In the genomic region with DNA sequence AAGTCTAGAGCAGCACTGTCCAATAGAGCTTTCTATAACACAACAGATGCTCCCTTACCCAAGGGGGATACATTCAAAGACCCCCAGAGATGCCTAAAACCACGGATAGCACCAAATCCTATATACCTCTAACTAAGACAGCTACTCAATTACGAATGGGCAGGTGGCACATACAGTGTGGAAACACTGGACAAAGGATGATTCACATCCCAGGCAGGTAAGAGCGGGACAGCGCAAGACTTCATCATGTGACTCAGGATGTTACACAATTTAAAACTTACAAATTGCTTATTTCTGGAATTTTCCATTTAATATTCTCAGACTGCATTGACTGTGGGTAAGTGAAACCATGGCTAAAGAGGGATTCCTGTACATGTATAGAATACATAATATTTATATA, we compare ENCODE assay signal across 22 cellular contexts. TPM values are rescaled to one million over a fixed set of nuclear protein-coding genes. Genes with fewer than 3 reads are reported as not detected.
A peak's percentile ranks its signal among the peaks of the same experiment; 100 is the strongest.
DNase-seq lines count a peak whose midpoint lies in the region; ATAC-seq, FAIRE-seq and TF ChIP-seq lines count a peak whose summit lies in the region.
"Had no signal": no experiment of that assay in that cellular context is flagged by ENCODE, and none has a peak within 500 bp of the region (broad histone marks: within the 10 kb centered on the region; RNA-seq: fewer than 3 reads in every experiment).

No MANE protein-coding gene starts in this region.

- no peak for TF ChIP-seq POLR2A in H1 (IDR thresholded peaks at IDR 0.05; ENCODE audit: control extremely low read depth in 1 of 2, low read depth in 2 of 2, low read length in 2 of 2)

- CTCF ChIA-PET in H1 (lab: Charles Lee; ENCODE audit: partially characterized antibody): interaction anchor here (0.9 to 5.8 kb wide), 15 partner anchors 9 to 297 kb away, joined by 3 to 94 read pairs (median 4); no protein-coding TSS in a partner anchor

- no peak overlapping the region for H2BK20ac ChIP-seq in H1 (ENCODE audit: low read length)

- no peak for TF ChIP-seq EP300 in H1 (IDR thresholded peaks at IDR 0.05; ENCODE audit: borderline replicate concordance in 1 of 2, low read depth in 2 of 2, low read length in 2 of 2)

- H3K14ac ChIP-seq in H1 (ENCODE audit: insufficient read length): no peak overlapping the region

- H3K23me2 ChIP-seq in H1 (ENCODE audit: low read depth, low read length): no peaks in the 10 kb centered on the region; the same call in 1 of the 2 replicates

- no peak overlapping the region for H2AK5ac ChIP-seq in H1 (ENCODE audit: low read depth, low read length)

- TF ChIP-seq RAD21 in H1 (IDR thresholded peaks at IDR 0.05 in 1 of 2, conservative IDR thresholded peaks at IDR 0.05 in 1 of 2; ENCODE audit: low read depth in 2 of 2, low read length in 2 of 2): no peak

- H3K27ac ChIP-seq in RWPE2 (ENCODE audit: poor library complexity, severe bottlenecking): peak overlapping the region; percentile 24
- no peak overlapping the region for H3K27ac ChIP-seq in H1 (ENCODE audit: low read depth, low read length)
- H3K27ac ChIP-seq in osteoblast (ENCODE audit: low read depth, low read length): no peak overlapping the region
- H3K27ac ChIP-seq: C4-2B, HL-60 had no signal

- FAIRE-seq in H1 (lab: Jason Lieb, UNC): no peak
- FAIRE-seq: A204.1, G401.6, GM19239 had no signal

- peak; percentile 61 for DNase-seq in HPDE6-E6E7 (ENCODE audit: extremely low spot score)
- no peak for DNase-seq in RWPE2 (ENCODE audit: low spot score)
- no peak for DNase-seq in H1 (ENCODE audit: low read depth in 1 of 2, low spot score in 2 of 2)
- DNase-seq in kidney tubule cell (ENCODE audit: low spot score): peak; percentile 19
- no peak for DNase-seq in osteoblast (ENCODE audit: insufficient read length, low spot score, missing footprints)
- DNase-seq: Calu3; CD8-positive, alpha-beta memory T cell; H9; MV-4-11; NCI-H1105 treated with DMSO at 0.1 percent for 48 hours; NCI-H2029 treated with DMSO at 0.1 percent for 48 hours; NCI-H345; RPMI8226; SIG-M5; SK-N-SH had no signal

- no peaks in the 10 kb centered on the region for H3K79me1 ChIP-seq in H1 (ENCODE audit: low read depth, low read length)

- H3K18ac ChIP-seq in H1 (ENCODE audit: extremely low read depth, low read length): no peak overlapping the region

- no peak overlapping the region for H4K8ac ChIP-seq in H1 (ENCODE audit: extremely low read depth, insufficient read depth, low read length)

- peak overlapping the region; percentile 50; the same call in 1 of the 2 replicates for H2BK15ac ChIP-seq in H1 (ENCODE audit: low read length)

- ATAC-seq in RWPE2 (ENCODE audit: low read depth) (peak; percentile 95), GM18511 (IDR thresholded peaks at IDR 0.05; ENCODE audit: unreplicated experiment) (no peak), GM18868 (IDR thresholded peaks at IDR 0.05; ENCODE audit: unreplicated experiment) (no peak)

- H2BK5ac ChIP-seq in H1 (ENCODE audit: low read depth, low read length): no peak overlapping the region

- no peaks in the 10 kb centered on the region for H3K27me3 ChIP-seq in RWPE2 (ENCODE audit: insufficient read depth, poor library complexity, severe bottlenecking)
- peaks cover 0 to 2% (median 0%) of the 10 kb centered on the region in 4 experiments; a peak in 3 of 7 replicates for H3K27me3 ChIP-seq in H1 (replicated peaks in 1 of 4; ENCODE audit: control insufficient read depth in 3 of 4, extremely low read depth in 1 of 4, insufficient read depth in 3 of 4, low read length in 3 of 4)
- H3K27me3 ChIP-seq in osteoblast (ENCODE audit: insufficient read depth, low read length): no peaks in the 10 kb centered on the region

- H3K4me2 ChIP-seq in H1 (ENCODE audit: insufficient read depth in 1 of 2, low read depth in 2 of 2, low read length in 2 of 2) (no peak overlapping the region), osteoblast (ENCODE audit: insufficient read depth, low read length) (no peak overlapping the region)
- H3K4me2 ChIP-seq: SK-N-SH had no signal

- TF ChIP-seq CTCF in RWPE2 (IDR thresholded peaks at IDR 0.05; ENCODE audit: poor library complexity, severe bottlenecking) (no peak), H1 (IDR thresholded peaks at IDR 0.05; ENCODE audit: control extremely low read depth in 1 of 3, insufficient read depth in 1 of 3, low read depth in 1 of 3, low read length in 3 of 3) (no peak), osteoblast (IDR thresholded peaks at IDR 0.05; ENCODE audit: extremely low read depth, low read depth, low read length) (no peak)

- H2BK12ac ChIP-seq in H1 (ENCODE audit: low read depth, low read length): no peak overlapping the region

- H2BK120ac ChIP-seq in H1 (replicated peaks; ENCODE audit: low read depth, low read length): no peak overlapping the region

- H3K4me3 ChIP-seq in RWPE2 (ENCODE audit: severe bottlenecking) (no peak overlapping the region), H1 (ENCODE audit: extremely low read depth in 1 of 4, insufficient read depth in 2 of 4, low read depth in 3 of 4, low read length in 4 of 4) (no peak overlapping the region), osteoblast (ENCODE audit: insufficient read depth, low read length) (no peak overlapping the region)

- H4K20me1 ChIP-seq in H1 (replicated peaks in 1 of 2; ENCODE audit: control insufficient read depth in 1 of 2, insufficient read depth in 2 of 2, low read length in 2 of 2) (no peaks in the 10 kb centered on the region), osteoblast (ENCODE audit: insufficient read depth, low read length) (no peaks in the 10 kb centered on the region)

- POLR2A ChIA-PET in H1 (lab: Charles Lee; ENCODE audit: partially characterized antibody): interaction anchor here (0.8 to 1.2 kb wide), 4 partner anchors 9 to 76 kb away, joined by 3 to 6 read pairs (median 4); a partner anchor contains a TSS

- no peak overlapping the region for H3K4ac ChIP-seq in H1 (replicated peaks; ENCODE audit: insufficient read length, low read depth, low read length)

- no peak overlapping the region for H3K23ac ChIP-seq in H1 (ENCODE audit: insufficient read length)

- H4K91ac ChIP-seq in H1 (replicated peaks; ENCODE audit: insufficient read length, low read length): no peak overlapping the region

- 91% methylated on average over 4 of the region's 4 CpGs; no CpG with 5 or more reads in 1 of the 2 experiments for WGBS in H1 (ENCODE audit: extremely low coverage in 1 of 2, insufficient coverage in 1 of 2, insufficient read length in 1 of 2, insufficient replicate concordance in 2 of 2, low coverage in 1 of 2, low lambda C conversion rate in 2 of 2, missing lambda C conversion rate in 1 of 2), 2 experiments

- H3K36me3 ChIP-seq in RWPE2 (ENCODE audit: low read depth) (no peaks in the 10 kb centered on the region), H1 (ENCODE audit: control insufficient read depth in 2 of 4, insufficient read depth in 4 of 4, low read length in 3 of 4) (no peaks in the 10 kb centered on the region), osteoblast (ENCODE audit: insufficient read depth, low read length) (no peaks in the 10 kb centered on the region)

- no peak overlapping the region for H4K5ac ChIP-seq in H1 (ENCODE audit: insufficient read length, low read depth, low read length)

- no peak overlapping the region for H3K9ac ChIP-seq in H1 (replicated peaks in 1 of 4; ENCODE audit: extremely low read depth in 1 of 4, low read depth in 3 of 4, low read length in 3 of 4)
- H3K9ac ChIP-seq: SK-N-SH had no signal

- H3K79me2 ChIP-seq in H1 (ENCODE audit: control insufficient read depth in 1 of 2, insufficient read depth in 2 of 2, low read length in 2 of 2) (no peaks in the 10 kb centered on the region), osteoblast (ENCODE audit: insufficient read depth, low read length) (peaks cover 4% of the 10 kb centered on the region)

- H3K9me3 ChIP-seq in RWPE2 (ENCODE audit: severe bottlenecking): no peaks in the 10 kb centered on the region
- H3K9me3 ChIP-seq in H1 (ENCODE audit: insufficient read depth in 2 of 2, low read depth in 1 of 2, low read length in 1 of 2): no peaks in the 10 kb centered on the region
- H3K9me3 ChIP-seq in osteoblast (ENCODE audit: low read depth, low read length): no peaks in the 10 kb centered on the region
- H3K9me3 ChIP-seq: SK-N-SH had no signal

- no peak overlapping the region for H3K56ac ChIP-seq in H1 (replicated peaks; ENCODE audit: insufficient read length, low read depth, low read length)

- H3K4me1 ChIP-seq in RWPE2 (ENCODE audit: insufficient read depth, poor library complexity, severe bottlenecking): peaks cover 11% of the 10 kb centered on the region
- H3K4me1 ChIP-seq in H1 (replicated peaks in 1 of 4; ENCODE audit: control insufficient read depth in 3 of 4, insufficient read depth in 4 of 4, low read length in 3 of 4): peaks cover 0 to 12% (median 6%) of the 10 kb centered on the region in 4 experiments; a peak in 3 of 7 replicates
- peaks cover 16% of the 10 kb centered on the region for H3K4me1 ChIP-seq in osteoblast (ENCODE audit: insufficient read depth, low read length)

- no peak overlapping the region for H2AFZ ChIP-seq in H1 (ENCODE audit: low read length)
- no peak overlapping the region for H2AFZ ChIP-seq in osteoblast (ENCODE audit: low read length)

TF ChIP-seq in H1, 55 proteins besides CTCF, POLR2A, EP300 and RAD21 (continues in another document):
- TF ChIP-seq NANOG (IDR thresholded peaks at IDR 0.05; ENCODE audit: insufficient read depth, low read depth, low read length, poor library complexity, severe bottlenecking): no peak
- no peak for TF ChIP-seq CTBP2 (IDR thresholded peaks at IDR 0.05; ENCODE audit: borderline replicate concordance, insufficient read depth, insufficient read length, low read length)

RNA-seq across cellular contexts. Expression of a gene that starts 5.5 kb away (rescaled TPM):
- 1.8 and 2.5 TPM in 2 replicates for total RNA-seq in H1 (2021; fragmentation: NEBNext Ultra II Directional; extraction: Animal tissue kit (Norgen Biotek cat#: 25700))
- polyA plus RNA-seq in H1 (2011; rRNA removed): 0.46 and 0.62 TPM in 2 replicates
- 0.61 TPM for polyA plus RNA-seq in H1 (2011; cell fraction: cytosol; rRNA removed)
- polyA plus RNA-seq in H1 (2011; cell fraction: nucleus; rRNA removed): 0.36 TPM
- polyA plus RNA-seq in H1 (2012, experiment 1 of 2): 0.53 to 1.2 TPM (median 0.65 TPM) in 4 replicates
- not detected for polyA plus RNA-seq in H1 (2012, experiment 2 of 2)
- polyA plus RNA-seq in H1 (2013, experiment 1 of 2): 0.81 TPM
- 0.68 TPM for polyA plus RNA-seq in H1 (2013, experiment 2 of 2)
- polyA minus RNA-seq in H1 (2011; rRNA and poly(A)+ RNA removed): 1.0 and 2.4 TPM in 2 replicates
- 0.66 TPM for polyA minus RNA-seq in H1 (2011; cell fraction: cytosol; rRNA and poly(A)+ RNA removed)
- 2.2 TPM for polyA minus RNA-seq in H1 (2011; cell fraction: nucleus; rRNA and poly(A)+ RNA removed)
- 25.7 and 27.7 TPM in 2 replicates for total RNA-seq in osteoblast

RNA-seq across cellular contexts. Expression of a gene that starts 8.8 kb away (rescaled TPM):
- 5.7 and 6.8 TPM in 2 replicates for total RNA-seq in H1 (2021; fragmentation: NEBNext Ultra II Directional; extraction: Animal tissue kit (Norgen Biotek cat#: 25700))
- 5.0 and 9.8 TPM in 2 replicates for polyA plus RNA-seq in H1 (2011; rRNA removed)
- polyA plus RNA-seq in H1 (2011; cell fraction: cytosol; rRNA removed): 8.5 TPM
- polyA plus RNA-seq in H1 (2011; cell fraction: nucleus; rRNA removed): 4.3 TPM
- polyA plus RNA-seq in H1 (2012, experiment 1 of 2): 6.5 to 9.6 TPM (median 7.9 TPM) in 4 replicates
- 1.5 TPM for polyA plus RNA-seq in H1 (2012, experiment 2 of 2)
- 12.0 TPM for polyA plus RNA-seq in H1 (2013, experiment 1 of 2)
- polyA plus RNA-seq in H1 (2013, experiment 2 of 2): 13.8 TPM
- polyA minus RNA-seq in H1 (2011; rRNA and poly(A)+ RNA removed): 6.2 and 9.7 TPM in 2 replicates
- 5.1 TPM for polyA minus RNA-seq in H1 (2011; cell fraction: cytosol; rRNA and poly(A)+ RNA removed)
- polyA minus RNA-seq in H1 (2011; cell fraction: nucleus; rRNA and poly(A)+ RNA removed): 4.0 TPM
- 52.5 and 62.2 TPM in 2 replicates for total RNA-seq in osteoblast
- total RNA-seq: Calu3 had no signal
- polyA plus RNA-seq: CD8-positive, alpha-beta memory T cell had no signal

Comparison
In these comparisons a context has a peak if more than half of its experiments do, and no peak if none do; other contexts are left out.
1. DNase-seq: peak in HPDE6-E6E7 (single experiment) and kidney tubule cell (single experiment); none in RWPE2 (single experiment), H1 (0 of 2) and osteoblast (single experiment).